Comparison of ENCODE assay signal across 1 cellular context in the genomic region with DNA sequence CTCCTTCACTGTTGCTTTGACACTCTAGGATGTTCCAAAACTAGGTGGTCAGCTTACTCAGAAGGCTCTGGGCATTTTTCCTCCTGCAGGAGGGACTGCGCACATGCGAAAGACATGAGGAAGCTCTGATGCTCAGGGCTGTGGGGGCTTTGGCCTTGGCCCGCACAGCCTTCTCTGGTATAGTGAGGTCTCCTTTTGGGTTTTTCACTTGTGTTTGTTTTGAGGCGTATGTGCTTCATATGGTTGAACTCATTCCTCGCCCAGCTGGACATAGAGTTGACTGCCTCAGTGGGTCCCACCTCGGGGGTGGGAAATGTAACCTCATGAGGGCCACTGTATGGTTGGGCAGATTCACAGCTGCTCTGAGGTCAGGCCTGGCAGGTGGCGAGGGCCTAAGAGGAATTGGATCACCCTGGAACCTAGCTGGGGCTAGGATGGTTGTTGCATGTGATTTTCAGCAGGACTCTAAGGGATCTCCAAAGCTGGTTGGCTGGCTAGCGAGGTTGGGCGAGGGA.
TF ChIP-seq lines count a peak whose summit lies in the region.

No MANE protein-coding gene starts in this region.

TF ChIP-seq in GM23338, 12 proteins besides CTCF, POLR2A, EP300 and RAD21 (continued from another document):
- TF ChIP-seq, protein P1, sequence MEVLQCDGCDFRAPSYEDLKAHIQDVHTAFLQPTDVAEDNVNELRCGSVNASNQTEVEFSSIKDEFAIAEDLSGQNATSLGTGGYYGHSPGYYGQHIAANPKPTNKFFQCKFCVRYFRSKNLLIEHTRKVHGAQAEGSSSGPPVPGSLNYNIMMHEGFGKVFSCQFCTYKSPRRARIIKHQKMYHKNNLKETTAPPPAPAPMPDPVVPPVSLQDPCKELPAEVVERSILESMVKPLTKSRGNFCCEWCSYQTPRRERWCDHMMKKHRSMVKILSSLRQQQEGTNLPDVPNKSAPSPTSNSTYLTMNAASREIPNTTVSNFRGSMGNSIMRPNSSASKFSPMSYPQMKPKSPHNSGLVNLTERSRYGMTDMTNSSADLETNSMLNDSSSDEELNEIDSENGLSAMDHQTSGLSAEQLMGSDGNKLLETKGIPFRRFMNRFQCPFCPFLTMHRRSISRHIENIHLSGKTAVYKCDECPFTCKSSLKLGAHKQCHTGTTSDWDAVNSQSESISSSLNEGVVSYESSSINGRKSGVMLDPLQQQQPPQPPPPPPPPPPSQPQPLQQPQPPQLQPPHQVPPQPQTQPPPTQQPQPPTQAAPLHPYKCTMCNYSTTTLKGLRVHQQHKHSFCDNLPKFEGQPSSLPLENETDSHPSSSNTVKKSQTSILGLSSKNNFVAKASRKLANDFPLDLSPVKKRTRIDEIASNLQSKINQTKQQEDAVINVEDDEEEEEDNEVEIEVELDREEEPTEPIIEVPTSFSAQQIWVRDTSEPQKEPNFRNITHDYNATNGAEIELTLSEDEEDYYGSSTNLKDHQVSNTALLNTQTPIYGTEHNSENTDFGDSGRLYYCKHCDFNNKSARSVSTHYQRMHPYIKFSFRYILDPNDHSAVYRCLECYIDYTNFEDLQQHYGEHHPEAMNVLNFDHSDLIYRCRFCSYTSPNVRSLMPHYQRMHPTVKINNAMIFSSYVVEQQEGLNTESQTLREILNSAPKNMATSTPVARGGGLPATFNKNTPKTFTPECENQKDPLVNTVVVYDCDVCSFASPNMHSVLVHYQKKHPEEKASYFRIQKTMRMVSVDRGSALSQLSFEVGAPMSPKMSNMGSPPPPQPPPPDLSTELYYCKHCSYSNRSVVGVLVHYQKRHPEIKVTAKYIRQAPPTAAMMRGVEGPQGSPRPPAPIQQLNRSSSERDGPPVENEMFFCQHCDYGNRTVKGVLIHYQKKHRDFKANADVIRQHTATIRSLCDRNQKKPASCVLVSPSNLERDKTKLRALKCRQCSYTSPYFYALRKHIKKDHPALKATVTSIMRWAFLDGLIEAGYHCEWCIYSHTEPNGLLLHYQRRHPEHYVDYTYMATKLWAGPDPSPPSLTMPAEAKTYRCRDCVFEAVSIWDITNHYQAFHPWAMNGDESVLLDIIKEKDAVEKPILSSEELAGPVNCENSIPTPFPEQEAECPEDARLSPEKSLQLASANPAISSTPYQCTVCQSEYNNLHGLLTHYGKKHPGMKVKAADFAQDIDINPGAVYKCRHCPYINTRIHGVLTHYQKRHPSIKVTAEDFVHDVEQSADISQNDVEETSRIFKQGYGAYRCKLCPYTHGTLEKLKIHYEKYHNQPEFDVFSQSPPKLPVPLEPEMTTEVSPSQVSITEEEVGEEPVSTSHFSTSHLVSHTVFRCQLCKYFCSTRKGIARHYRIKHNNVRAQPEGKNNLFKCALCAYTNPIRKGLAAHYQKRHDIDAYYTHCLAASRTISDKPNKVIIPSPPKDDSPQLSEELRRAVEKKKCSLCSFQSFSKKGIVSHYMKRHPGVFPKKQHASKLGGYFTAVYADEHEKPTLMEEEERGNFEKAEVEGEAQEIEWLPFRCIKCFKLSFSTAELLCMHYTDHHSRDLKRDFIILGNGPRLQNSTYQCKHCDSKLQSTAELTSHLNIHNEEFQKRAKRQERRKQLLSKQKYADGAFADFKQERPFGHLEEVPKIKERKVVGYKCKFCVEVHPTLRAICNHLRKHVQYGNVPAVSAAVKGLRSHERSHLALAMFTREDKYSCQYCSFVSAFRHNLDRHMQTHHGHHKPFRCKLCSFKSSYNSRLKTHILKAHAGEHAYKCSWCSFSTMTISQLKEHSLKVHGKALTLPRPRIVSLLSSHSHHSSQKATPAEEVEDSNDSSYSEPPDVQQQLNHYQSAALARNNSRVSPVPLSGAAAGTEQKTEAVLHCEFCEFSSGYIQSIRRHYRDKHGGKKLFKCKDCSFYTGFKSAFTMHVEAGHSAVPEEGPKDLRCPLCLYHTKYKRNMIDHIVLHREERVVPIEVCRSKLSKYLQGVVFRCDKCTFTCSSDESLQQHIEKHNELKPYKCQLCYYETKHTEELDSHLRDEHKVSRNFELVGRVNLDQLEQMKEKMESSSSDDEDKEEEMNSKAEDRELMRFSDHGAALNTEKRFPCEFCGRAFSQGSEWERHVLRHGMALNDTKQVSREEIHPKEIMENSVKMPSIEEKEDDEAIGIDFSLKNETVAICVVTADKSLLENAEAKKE (CRISPR knock-in tag; IDR thresholded peaks at IDR 0.05) = no peak
- no peak for TF ChIP-seq NANOG (IDR thresholded peaks at IDR 0.05; ENCODE audit: borderline replicate concordance)
- TF ChIP-seq POLR2AphosphoS5 (IDR thresholded peaks at IDR 0.05; ENCODE audit: low read depth) = no peak
- TF ChIP-seq, protein P2, sequence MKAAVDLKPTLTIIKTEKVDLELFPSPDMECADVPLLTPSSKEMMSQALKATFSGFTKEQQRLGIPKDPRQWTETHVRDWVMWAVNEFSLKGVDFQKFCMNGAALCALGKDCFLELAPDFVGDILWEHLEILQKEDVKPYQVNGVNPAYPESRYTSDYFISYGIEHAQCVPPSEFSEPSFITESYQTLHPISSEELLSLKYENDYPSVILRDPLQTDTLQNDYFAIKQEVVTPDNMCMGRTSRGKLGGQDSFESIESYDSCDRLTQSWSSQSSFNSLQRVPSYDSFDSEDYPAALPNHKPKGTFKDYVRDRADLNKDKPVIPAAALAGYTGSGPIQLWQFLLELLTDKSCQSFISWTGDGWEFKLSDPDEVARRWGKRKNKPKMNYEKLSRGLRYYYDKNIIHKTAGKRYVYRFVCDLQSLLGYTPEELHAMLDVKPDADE (IDR thresholded peaks at IDR 0.05) = no peak
